ENCODE assay signal across 25 cellular contexts in genomic region chr1:221765527-221765926, GRCh38. TPM values are rescaled to one million over a fixed set of nuclear protein-coding genes. Genes with fewer than 3 reads are reported as not detected.
DNase-seq lines count a peak whose midpoint lies in the region; ATAC-seq and TF ChIP-seq lines count a peak whose summit lies in the region.
"Had no signal": no experiment of that assay in that cellular context is flagged by ENCODE, and none has a peak within 500 bp of the region (broad histone marks: within the 10 kb centered on the region; RNA-seq: fewer than 3 reads in every experiment).

No MANE protein-coding gene starts in this region.

- ATAC-seq in SK-N-SH treated with all-trans-retinoic acid at 6 μM for 48 hours: no peak
- ATAC-seq: CD8-positive, alpha-beta T cell; heart right ventricle; Panc1 had no signal

- DNase-seq in MCF 10A (ENCODE audit: unreplicated experiment): peak; percentile 51
- DNase-seq in breast epithelium (ENCODE audit: low spot score in 2 of 2): no peak
- peak; percentile 51 for DNase-seq in RWPE1 (ENCODE audit: low spot score)
- DNase-seq in epithelial cell of esophagus (ENCODE audit: low read depth): peak; percentile 31
- no peak for DNase-seq in activated CD8-positive, alpha-beta memory T cell treated with anti-CD3 and anti-CD28 coated beads, Interleukin-2, amount 50 U/mL, for 4 hours
- no peak for DNase-seq in cerebellar nuclear complex (lab: John Stamatoyannopoulos, UW)
- DNase-seq in activated naive CD4-positive, alpha-beta T cell treated with anti-CD3 and anti-CD28 coated beads, Interleukin-2, amount 10 ng/mL, durations not matched to agents 7 days and 5 days: no peak
- DNase-seq: activated CD4-positive, alpha-beta T cell treated with anti-CD3 and anti-CD28 coated beads, Interleukin-2, amount 50 U/mL, for 4 hours; activated CD4-positive, CD25-positive, alpha-beta regulatory T cell; activated naive CD8-positive, alpha-beta T cell treated with anti-CD3 and anti-CD28 coated beads for 36 hours; CD8-positive, alpha-beta T cell; heart right ventricle; NCI-H1436 treated with DMSO at 0.1 percent for 48 hours; nephron progenitor cell; ovary; stimulated activated CD4-positive, alpha-beta T cell treated with anti-CD3 and anti-CD28 coated beads, Interleukin-2, amount 100 ng/mL, for 24 hours; T-helper 1 cell; tibial artery had no signal

- no peaks in the 10 kb centered on the region for H3K27me3 Mint-ChIP-seq in MCF 10A (ENCODE audit: insufficient read depth, unreplicated experiment)
- H3K27me3 Mint-ChIP-seq in activated naive CD4-positive, alpha-beta T cell treated with anti-CD3 and anti-CD28 coated beads, Interleukin-2, amount 10 ng/mL, durations not matched to agents 7 days and 5 days: no peaks in the 10 kb centered on the region
- H3K27me3 Mint-ChIP-seq: activated naive CD8-positive, alpha-beta T cell treated with anti-CD3 and anti-CD28 coated beads for 36 hours; central memory CD8-positive, alpha-beta T cell; IgD-negative memory B cell had no signal

- POLR2A ChIA-PET in MCF 10A (lab: Yijun Ruan, JAX) (interaction anchor here (0.7 to 1.1 kb wide), 3 partner anchors 9 to 24 kb away, joined by 3 to 9 read pairs (median 4); no protein-coding TSS in a partner anchor), RWPE1 (lab: Yijun Ruan, JAX; ENCODE audit: low non-redundant PET) (no interaction called here)

- H3K27ac Mint-ChIP-seq in MCF 10A (ENCODE audit: low read depth, unreplicated experiment): no peak overlapping the region
- no peak overlapping the region for H3K27ac Mint-ChIP-seq in activated naive CD4-positive, alpha-beta T cell treated with anti-CD3 and anti-CD28 coated beads, Interleukin-2, amount 10 ng/mL, durations not matched to agents 7 days and 5 days
- H3K27ac Mint-ChIP-seq: activated naive CD8-positive, alpha-beta T cell treated with anti-CD3 and anti-CD28 coated beads for 36 hours; CD8-positive, alpha-beta T cell; IgD-negative memory B cell; nephron progenitor cell had no signal

- H3K36me3 Mint-ChIP-seq in MCF 10A (ENCODE audit: insufficient read depth, unreplicated experiment): no peaks in the 10 kb centered on the region
- peaks cover 3% of the 10 kb centered on the region for H3K36me3 Mint-ChIP-seq in activated naive CD4-positive, alpha-beta T cell treated with anti-CD3 and anti-CD28 coated beads, Interleukin-2, amount 10 ng/mL, durations not matched to agents 7 days and 5 days
- H3K36me3 Mint-ChIP-seq: CD8-positive, alpha-beta T cell had no signal

- H3K4me3 Mint-ChIP-seq in MCF 10A (ENCODE audit: unreplicated experiment): no peak overlapping the region
- no peak overlapping the region for H3K4me3 Mint-ChIP-seq in activated naive CD4-positive, alpha-beta T cell treated with anti-CD3 and anti-CD28 coated beads, Interleukin-2, amount 10 ng/mL, durations not matched to agents 7 days and 5 days
- H3K4me3 Mint-ChIP-seq: activated naive CD8-positive, alpha-beta T cell treated with anti-CD3 and anti-CD28 coated beads for 36 hours; CD8-positive, alpha-beta T cell; central memory CD8-positive, alpha-beta T cell; IgD-negative memory B cell; nephron progenitor cell had no signal

- intact Hi-C loops in MCF 10A (cut with micrococcal nuclease) (no loop called here), breast epithelium (cut with DNase I; ENCODE audit: low total_unique reads) (no loop called here)

- no peaks in the 10 kb centered on the region for H3K9me3 ChIP-seq in breast epithelium
- H3K9me3 ChIP-seq: heart right ventricle, ovary, SJSA1, tibial artery had no signal

- TF ChIP-seq POLR2A in breast epithelium (IDR thresholded peaks at IDR 0.05): no peak

- no TSS peak for BruUV-seq in MCF 10A (replicated peaks; lab: Mats Ljungman, UMichigan)

- no peaks in the 10 kb centered on the region for H3K27me3 ChIP-seq in breast epithelium
- H3K27me3 ChIP-seq: heart right ventricle, ovary, SJSA1, tibial artery had no signal

- no peaks in the 10 kb centered on the region for H3K4me1 ChIP-seq in breast epithelium
- H3K4me1 ChIP-seq: SJSA1, tibial artery had no signal

- TF ChIP-seq CTCF in MCF 10A (IDR thresholded peaks at IDR 0.05; ENCODE audit: unreplicated experiment): no peak
- TF ChIP-seq CTCF in breast epithelium (IDR thresholded peaks at IDR 0.05): no peak
- no peak for TF ChIP-seq CTCF in RWPE1 (conservative IDR thresholded peaks at IDR 0.05; ENCODE audit: low read depth)
- no peak for TF ChIP-seq CTCF in epithelial cell of esophagus (IDR thresholded peaks at IDR 0.05; ENCODE audit: insufficient read depth, low read depth, low read length, missing control alignments)

- H3K4me3 ChIP-seq in breast epithelium: no peak overlapping the region
- no peak overlapping the region for H3K4me3 ChIP-seq in epithelial cell of esophagus (ENCODE audit: low read length)
- H3K4me3 ChIP-seq: heart right ventricle, lung, ovary, SJSA1, smooth muscle cell, tibial artery had no signal

- H3K27ac ChIP-seq in breast epithelium: no peak overlapping the region
- no peak overlapping the region for H3K27ac ChIP-seq in RWPE1
- H3K27ac ChIP-seq: heart right ventricle, ovary, SJSA1, tibial artery had no signal

- CTCF ChIA-PET in MCF 10A (lab: Yijun Ruan, JAX) (no interaction called here), RWPE1 (lab: Yijun Ruan, JAX) (interaction anchor here (0.6 kb wide), 1 partner anchor 35 kb away, joined by 3 read pairs; no protein-coding TSS in a partner anchor)
- CTCF ChIA-PET in activated naive CD4-positive, alpha-beta T cell treated with anti-CD3 and anti-CD28 coated beads, Interleukin-2, amount 10 ng/mL, durations not matched to agents 7 days and 5 days (lab: Charles Lee): no interaction called here

- H3K9me3 Mint-ChIP-seq in MCF 10A (ENCODE audit: unreplicated experiment): no peaks in the 10 kb centered on the region
- peaks cover 2% of the 10 kb centered on the region for H3K9me3 Mint-ChIP-seq in activated naive CD4-positive, alpha-beta T cell treated with anti-CD3 and anti-CD28 coated beads, Interleukin-2, amount 10 ng/mL, durations not matched to agents 7 days and 5 days
- H3K9me3 Mint-ChIP-seq: CD8-positive, alpha-beta T cell; central memory CD8-positive, alpha-beta T cell; IgD-negative memory B cell; nephron progenitor cell had no signal

- peaks cover 9% of the 10 kb centered on the region for H3K4me1 Mint-ChIP-seq in MCF 10A (ENCODE audit: insufficient read depth, unreplicated experiment)
- peaks cover 42% of the 10 kb centered on the region for H3K4me1 Mint-ChIP-seq in activated naive CD4-positive, alpha-beta T cell treated with anti-CD3 and anti-CD28 coated beads, Interleukin-2, amount 10 ng/mL, durations not matched to agents 7 days and 5 days
- H3K4me1 Mint-ChIP-seq: central memory CD8-positive, alpha-beta T cell had no signal

- no peaks in the 10 kb centered on the region for H3K36me3 ChIP-seq in breast epithelium
- H3K36me3 ChIP-seq: heart right ventricle, ovary, SJSA1, tibial artery had no signal

TF ChIP-seq in SK-N-SH treated with all-trans-retinoic acid at 6 μM for 48 hours, 23 proteins besides CTCF, POLR2A, EP300 and RAD21:
- TF ChIP-seq TSHZ2 (CRISPR knock-in tag; IDR thresholded peaks at IDR 0.05): no peak
- TF ChIP-seq, protein P1, sequence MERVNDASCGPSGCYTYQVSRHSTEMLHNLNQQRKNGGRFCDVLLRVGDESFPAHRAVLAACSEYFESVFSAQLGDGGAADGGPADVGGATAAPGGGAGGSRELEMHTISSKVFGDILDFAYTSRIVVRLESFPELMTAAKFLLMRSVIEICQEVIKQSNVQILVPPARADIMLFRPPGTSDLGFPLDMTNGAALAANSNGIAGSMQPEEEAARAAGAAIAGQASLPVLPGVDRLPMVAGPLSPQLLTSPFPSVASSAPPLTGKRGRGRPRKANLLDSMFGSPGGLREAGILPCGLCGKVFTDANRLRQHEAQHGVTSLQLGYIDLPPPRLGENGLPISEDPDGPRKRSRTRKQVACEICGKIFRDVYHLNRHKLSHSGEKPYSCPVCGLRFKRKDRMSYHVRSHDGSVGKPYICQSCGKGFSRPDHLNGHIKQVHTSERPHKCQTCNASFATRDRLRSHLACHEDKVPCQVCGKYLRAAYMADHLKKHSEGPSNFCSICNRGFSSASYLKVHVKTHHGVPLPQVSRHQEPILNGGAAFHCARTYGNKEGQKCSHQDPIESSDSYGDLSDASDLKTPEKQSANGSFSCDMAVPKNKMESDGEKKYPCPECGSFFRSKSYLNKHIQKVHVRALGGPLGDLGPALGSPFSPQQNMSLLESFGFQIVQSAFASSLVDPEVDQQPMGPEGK (CRISPR knock-in tag; IDR thresholded peaks at IDR 0.05; ENCODE audit: borderline replicate concordance): no peak
- no peak for TF ChIP-seq ZFP3 (CRISPR knock-in tag; IDR thresholded peaks at IDR 0.05)

RNA-seq across cellular contexts. Expression of gene DUSP10, which starts 23.6 kb away (rescaled TPM):
- total RNA-seq in MCF 10A (2022): 15.9 and 22.0 TPM in 2 replicates
- 10 to 100 TPM; 15.5 to 33.2 (median 28.2) TPM for total RNA-seq in breast epithelium

Comparison
In these comparisons a context has a peak if more than half of its experiments do, and no peak if none do; other contexts are left out.
1. DNase-seq: peak in MCF 10A (single experiment), RWPE1 (single experiment) and epithelial cell of esophagus (single experiment); none in breast epithelium (0 of 2), activated CD8-positive, alpha-beta memory T cell treated with anti-CD3 and anti-CD28 coated beads, Interleukin-2, amount 50 U/mL, for 4 hours (single experiment), cerebellar nuclear complex (0 of 2) and activated naive CD4-positive, alpha-beta T cell treated with anti-CD3 and anti-CD28 coated beads, Interleukin-2, amount 10 ng/mL, durations not matched to agents 7 days and 5 days (single experiment).